In the genomic region with DNA sequence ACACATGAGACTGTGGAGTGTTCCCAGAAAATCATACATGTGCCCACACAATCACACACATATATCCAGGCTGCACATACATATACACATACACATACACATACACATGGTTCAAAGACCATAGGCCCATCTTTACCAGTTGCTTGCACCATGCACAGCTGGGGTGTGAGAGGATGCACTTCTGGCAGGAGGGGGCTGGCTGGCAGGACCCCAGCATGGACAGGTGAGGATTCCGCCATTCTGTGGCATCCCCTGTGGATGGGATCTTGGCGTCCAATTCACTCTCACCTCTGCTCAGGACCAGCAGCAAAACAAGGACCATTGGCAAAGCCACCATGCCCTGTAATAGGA, we compare ENCODE assay signal across 11 cellular contexts. TPM values are rescaled to one million over a fixed set of nuclear protein-coding genes. Genes with fewer than 3 reads are reported as not detected.
DNase-seq lines count a peak whose midpoint lies in the region; ATAC-seq and TF ChIP-seq lines count a peak whose summit lies in the region.
"Had no signal": no experiment of that assay in that cellular context is flagged by ENCODE, and none has a peak within 500 bp of the region (broad histone marks: within the 10 kb centered on the region; RNA-seq: fewer than 3 reads in every experiment).

No MANE protein-coding gene starts in this region.

- no peaks in the 10 kb centered on the region for H3K36me3 ChIP-seq in transverse colon

- H3K27ac ChIP-seq in transverse colon, result peak overlapping the region in 1 of 4 donors; percentile 7

- 96% methylated on average over 2 of the region's 2 CpGs; no CpG with 5 or more reads in 1 of the 2 donors for WGBS in transverse colon (ENCODE audit: low coverage in 1 of 2), 2 donors

- TF ChIP-seq CTCF in transverse colon (IDR thresholded peaks at IDR 0.05), result no peak

- no peak overlapping the region for H3K4me3 ChIP-seq in transverse colon

- ATAC-seq in Right ventricle myocardium superior (ENCODE audit: poor library complexity) (no peak), HG02759 (IDR thresholded peaks at IDR 0.05; ENCODE audit: unreplicated experiment) (peak; percentile 9), T-helper 17 cell (no peak), HG02981 (IDR thresholded peaks at IDR 0.05; ENCODE audit: unreplicated experiment) (no peak)
- ATAC-seq in stimulated activated naive CD8-positive, alpha-beta T cell treated with anti-CD3 and anti-CD28 coated beads, Interleukin-15, amount 100 ng/mL, for 72 hours, result peak; percentile 9

- peak overlapping the region; percentile 86 for H3K4me3 Mint-ChIP-seq in T-helper 17 cell
- H3K4me3 Mint-ChIP-seq in stimulated activated naive CD8-positive, alpha-beta T cell treated with anti-CD3 and anti-CD28 coated beads, Interleukin-15, amount 100 ng/mL, for 72 hours, result no peak overlapping the region

- intact Hi-C loops in Right ventricle myocardium superior (cut with DNase I) (no loop called here), cardiac septum (cut with DNase I) (no loop called here), transverse colon (cut with DNase I; ENCODE audit: low total_unique reads) (no loop called here)

- DNase-seq in Right ventricle myocardium superior, result peak; percentile 5
- no peak for DNase-seq in cardiac septum (ENCODE audit: low spot score)
- DNase-seq in T-helper 17 cell, result no peak
- DNase-seq in stimulated activated naive CD8-positive, alpha-beta T cell treated with anti-CD3 and anti-CD28 coated beads, Interleukin-15, amount 100 ng/mL, for 72 hours, result no peak
- DNase-seq in DMS53 (lab: John Stamatoyannopoulos, UW), result no peak
- no peak for DNase-seq in transverse colon
- DNase-seq: NCI-H1436, posterior cingulate gyrus had no signal

- in situ Hi-C loops in transverse colon (cut with MboI; ENCODE audit: low pct_ligation_motif_present in 1 of 4, low pct_unique_long_range_greater_than_20kb in 1 of 4, low sequenced_read_pairs in 3 of 4), result no loop called here

- H3K4me1 ChIP-seq in transverse colon, result peaks cover 0 to 22% (median 9%) of the 10 kb centered on the region in 4 donors

- no peak for TF ChIP-seq EP300 in transverse colon (IDR thresholded peaks at IDR 0.05; ENCODE audit: low read depth)

- no peaks in the 10 kb centered on the region for H3K9me3 Mint-ChIP-seq in stimulated activated naive CD8-positive, alpha-beta T cell treated with anti-CD3 and anti-CD28 coated beads, Interleukin-15, amount 100 ng/mL, for 72 hours

- H3K27me3 ChIP-seq in transverse colon, result no peaks in the 10 kb centered on the region

- H3K9me3 ChIP-seq in T-helper 17 cell (ENCODE audit: control insufficient read depth, low read length, poor library complexity, severe bottlenecking) (no peaks in the 10 kb centered on the region), transverse colon (no peaks in the 10 kb centered on the region)

- no peaks in the 10 kb centered on the region for H3K27me3 Mint-ChIP-seq in T-helper 17 cell
- no peaks in the 10 kb centered on the region for H3K27me3 Mint-ChIP-seq in stimulated activated naive CD8-positive, alpha-beta T cell treated with anti-CD3 and anti-CD28 coated beads, Interleukin-15, amount 100 ng/mL, for 72 hours

- peaks cover 16% of the 10 kb centered on the region for H3K36me3 Mint-ChIP-seq in T-helper 17 cell (ENCODE audit: low read depth)

- peaks cover 57% of the 10 kb centered on the region for H3K4me1 Mint-ChIP-seq in T-helper 17 cell
- H3K4me1 Mint-ChIP-seq in stimulated activated naive CD8-positive, alpha-beta T cell treated with anti-CD3 and anti-CD28 coated beads, Interleukin-15, amount 100 ng/mL, for 72 hours, result peaks cover 74% of the 10 kb centered on the region

- TF ChIP-seq POLR2A in transverse colon (IDR thresholded peaks at IDR 0.05), result no peak

- H3K27ac Mint-ChIP-seq in T-helper 17 cell, result peak overlapping the region; percentile 97
- H3K27ac Mint-ChIP-seq in stimulated activated naive CD8-positive, alpha-beta T cell treated with anti-CD3 and anti-CD28 coated beads, Interleukin-15, amount 100 ng/mL, for 72 hours, result no peak overlapping the region

RNA-seq across cellular contexts. Expression of a gene that starts 7.0 kb away (rescaled TPM):
- total RNA-seq in Right ventricle myocardium superior (0.97 TPM), cardiac septum (1.4 TPM), T-helper 17 cell (100 to 1,000 TPM; 306 to 367 TPM), transverse colon (1 to 10 TPM in 3 of 4 donors, under 1 TPM in 1; 0.60 to 8.3 (median 2.9) TPM)
- total RNA-seq: dermis microvascular lymphatic vessel endothelial cell had no signal

RNA-seq across cellular contexts. Expression of a gene that starts 19.4 kb away (rescaled TPM):
- total RNA-seq in Right ventricle myocardium superior, result 8.2 TPM
- 16.5 TPM for total RNA-seq in cardiac septum
- 10 to 100 TPM; 57.2 to 61.0 TPM for total RNA-seq in T-helper 17 cell
- 100 to 1,000 TPM in 1 of 4 donors, 10 to 100 TPM in 3; 29.1 to 142 (median 39.2) TPM for total RNA-seq in transverse colon

RNA-seq across cellular contexts. Expression of a gene that starts 19.6 kb away (rescaled TPM):
- total RNA-seq in Right ventricle myocardium superior (29.4 TPM), cardiac septum (19.2 TPM), T-helper 17 cell (10 to 100 TPM; 24.3 to 34.6 TPM), transverse colon (10 to 100 TPM in 3 of 4 donors, 1 to 10 TPM in 1; 9.7 to 21.9 (median 16.3) TPM)

RNA-seq across cellular contexts. Expression of a gene that starts 31.9 kb away (rescaled TPM):
- total RNA-seq in Right ventricle myocardium superior (15.4 TPM), cardiac septum (21.2 TPM), T-helper 17 cell (10 to 100 TPM; 57.6 to 57.8 TPM), transverse colon (10 to 100 TPM in 1 of 4 donors, 1 to 10 TPM in 2, not detected in 1; 2.6 to 15.4 (median 7.6) TPM)

Comparison
In these comparisons a context has a peak if more than half of its experiments do, and no peak if none do; other contexts are left out.
1. ATAC-seq: peak in HG02759 (single experiment) and stimulated activated naive CD8-positive, alpha-beta T cell treated with anti-CD3 and anti-CD28 coated beads, Interleukin-15, amount 100 ng/mL, for 72 hours (single experiment); none in Right ventricle myocardium superior (single experiment), T-helper 17 cell (single experiment) and HG02981 (single experiment).
2. RNA of a gene that starts 7.0 kb away (total RNA-seq): 306 to 367 TPM in T-helper 17 cell; 0.60 to 8.3 TPM in transverse colon, 1.4 TPM in cardiac septum (single experiment) and 0.97 TPM in Right ventricle myocardium superior (single experiment); every median in the first group is over 10 times any median in the second.